Comparison of ENCODE assay signal across 14 cellular contexts in genomic region chr7:101906291-101907260, GRCh38.
"Had no signal": no experiment of that assay in that cellular context is flagged by ENCODE, and none has a peak within 500 bp of the region (broad histone marks: within the 10 kb centered on the region; RNA-seq: fewer than 3 reads in every experiment).

No MANE protein-coding gene starts in this region.

- H3K9me3 ChIP-seq: esophagus squamous epithelium, suprapubic skin, upper lobe of left lung had no signal

- H3K27me3 Mint-ChIP-seq: activated naive CD8-positive, alpha-beta T cell treated with anti-CD3 and anti-CD28 coated beads for 36 hours had no signal

- H3K36me3 Mint-ChIP-seq: activated naive CD8-positive, alpha-beta T cell treated with anti-CD3 and anti-CD28 coated beads for 36 hours had no signal

- H3K27me3 ChIP-seq: esophagus squamous epithelium, suprapubic skin, upper lobe of left lung had no signal

- FAIRE-seq: bronchial epithelial cell had no signal

- H3K4me2 ChIP-seq: smooth muscle cell had no signal

- H3K27ac Mint-ChIP-seq: activated naive CD8-positive, alpha-beta T cell treated with anti-CD3 and anti-CD28 coated beads for 36 hours had no signal

- H3K4me1 Mint-ChIP-seq: activated naive CD8-positive, alpha-beta T cell treated with anti-CD3 and anti-CD28 coated beads for 36 hours had no signal

- H3K36me3 ChIP-seq: esophagus squamous epithelium, suprapubic skin, upper lobe of left lung had no signal

- H3K4me3 Mint-ChIP-seq: activated naive CD8-positive, alpha-beta T cell treated with anti-CD3 and anti-CD28 coated beads for 36 hours had no signal

- H3K4me3 ChIP-seq: esophagus squamous epithelium, smooth muscle cell, suprapubic skin, upper lobe of left lung had no signal

- ATAC-seq: right cardiac atrium had no signal

- DNase-seq: activated CD4-positive, alpha-beta T cell treated with anti-CD3 and anti-CD28 coated beads, Interleukin-2, amount 50 U/mL, for 4 hours; activated CD4-positive, CD25-positive, alpha-beta regulatory T cell treated with anti-CD3 and anti-CD28 coated beads, Interleukin-2, amount 50 U/mL, for 72 hours; activated naive CD8-positive, alpha-beta T cell treated with anti-CD3 and anti-CD28 coated beads for 36 hours; activated T-cell treated with anti-CD3 and anti-CD28 coated beads, Interleukin-2, amount 50 U/mL, for 1 hour; anterior cingulate cortex; esophagus squamous epithelium; foreskin fibroblast; right cardiac atrium; stimulated activated naive CD4-positive, alpha-beta T cell; upper lobe of left lung had no signal

- H2AFZ ChIP-seq: parathyroid adenoma had no signal

- H3K9me3 Mint-ChIP-seq: activated naive CD8-positive, alpha-beta T cell treated with anti-CD3 and anti-CD28 coated beads for 36 hours had no signal

- H3K9ac ChIP-seq: parathyroid adenoma had no signal

- H3K27ac ChIP-seq: esophagus squamous epithelium, parathyroid adenoma, suprapubic skin, upper lobe of left lung had no signal
